Comparison of ENCODE assay signal across 1 cellular context in genomic region chr7:8303904-8304528, GRCh38.
A peak's percentile ranks its signal among the peaks of the same experiment; 100 is the strongest.
TF ChIP-seq lines count a peak whose summit lies in the region.

No MANE protein-coding gene starts in this region.

TF ChIP-seq in K562, 482 proteins besides CTCF, POLR2A, EP300 and RAD21 (continued from another document and continues in another):
- TF ChIP-seq, protein P1, sequence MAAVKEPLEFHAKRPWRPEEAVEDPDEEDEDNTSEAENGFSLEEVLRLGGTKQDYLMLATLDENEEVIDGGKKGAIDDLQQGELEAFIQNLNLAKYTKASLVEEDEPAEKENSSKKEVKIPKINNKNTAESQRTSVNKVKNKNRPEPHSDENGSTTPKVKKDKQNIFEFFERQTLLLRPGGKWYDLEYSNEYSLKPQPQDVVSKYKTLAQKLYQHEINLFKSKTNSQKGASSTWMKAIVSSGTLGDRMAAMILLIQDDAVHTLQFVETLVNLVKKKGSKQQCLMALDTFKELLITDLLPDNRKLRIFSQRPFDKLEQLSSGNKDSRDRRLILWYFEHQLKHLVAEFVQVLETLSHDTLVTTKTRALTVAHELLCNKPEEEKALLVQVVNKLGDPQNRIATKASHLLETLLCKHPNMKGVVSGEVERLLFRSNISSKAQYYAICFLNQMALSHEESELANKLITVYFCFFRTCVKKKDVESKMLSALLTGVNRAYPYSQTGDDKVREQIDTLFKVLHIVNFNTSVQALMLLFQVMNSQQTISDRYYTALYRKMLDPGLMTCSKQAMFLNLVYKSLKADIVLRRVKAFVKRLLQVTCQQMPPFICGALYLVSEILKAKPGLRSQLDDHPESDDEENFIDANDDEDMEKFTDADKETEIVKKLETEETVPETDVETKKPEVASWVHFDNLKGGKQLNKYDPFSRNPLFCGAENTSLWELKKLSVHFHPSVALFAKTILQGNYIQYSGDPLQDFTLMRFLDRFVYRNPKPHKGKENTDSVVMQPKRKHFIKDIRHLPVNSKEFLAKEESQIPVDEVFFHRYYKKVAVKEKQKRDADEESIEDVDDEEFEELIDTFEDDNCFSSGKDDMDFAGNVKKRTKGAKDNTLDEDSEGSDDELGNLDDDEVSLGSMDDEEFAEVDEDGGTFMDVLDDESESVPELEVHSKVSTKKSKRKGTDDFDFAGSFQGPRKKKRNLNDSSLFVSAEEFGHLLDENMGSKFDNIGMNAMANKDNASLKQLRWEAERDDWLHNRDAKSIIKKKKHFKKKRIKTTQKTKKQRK (IDR thresholded peaks at IDR 0.05; ENCODE audit: borderline replicate concordance, low read depth, low read length), result no peak
- no peak for TF ChIP-seq ZNF778 (CRISPR knock-in tag; IDR thresholded peaks at IDR 0.05)
- no peak for TF ChIP-seq SMAD2 (IDR thresholded peaks at IDR 0.05; ENCODE audit: low read depth, low read length)
- TF ChIP-seq FOXA3 (CRISPR knock-in tag; conservative IDR thresholded peaks at IDR 0.05 in 1 of 2, IDR thresholded peaks at IDR 0.05 in 1 of 2), result no peak
- peak; percentile 26; the same call in 1 of the 2 replicates for TF ChIP-seq TRIM28 (IDR thresholded peaks at IDR 0.05)
- no peak for TF ChIP-seq POLR2AphosphoS2 (IDR thresholded peaks at IDR 0.05; ENCODE audit: low read length)
- no peak for TF ChIP-seq SREBF1 (IDR thresholded peaks at IDR 0.05; ENCODE audit: borderline replicate concordance, low read depth, low read length)
- no peak for TF ChIP-seq HDAC3 (IDR thresholded peaks at IDR 0.05; ENCODE audit: borderline replicate concordance, partially characterized antibody)
- TF ChIP-seq HDAC1 (IDR thresholded peaks at IDR 0.05), result peak in 1 of 2 experiments; percentile 27; a peak in 1 of 4 replicates
- peak; percentile 14; the same call in 1 of the 2 replicates for TF ChIP-seq DPF2 (IDR thresholded peaks at IDR 0.05)
- TF ChIP-seq TFE3 (CRISPR knock-in tag; IDR thresholded peaks at IDR 0.05), result peak; percentile 87
- TF ChIP-seq GATAD2B (IDR thresholded peaks at IDR 0.05; ENCODE audit: borderline replicate concordance), result no peak
- peak; percentile 78 for TF ChIP-seq CEBPB (tag; IDR thresholded peaks at IDR 0.05)
- no peak for TF ChIP-seq ZNF408 (CRISPR knock-in tag; IDR thresholded peaks at IDR 0.05; ENCODE audit: low read depth)
- TF ChIP-seq BACH1 (tag; IDR thresholded peaks at IDR 0.05), result 0 out of 2 replicates have a peak, but pooled peaks have one; percentile 19
- no peak for TF ChIP-seq SMARCA4 (IDR thresholded peaks at IDR 0.05)
- no peak for TF ChIP-seq OTX1 (CRISPR knock-in tag; IDR thresholded peaks at IDR 0.05)
- TF ChIP-seq, protein P2, sequence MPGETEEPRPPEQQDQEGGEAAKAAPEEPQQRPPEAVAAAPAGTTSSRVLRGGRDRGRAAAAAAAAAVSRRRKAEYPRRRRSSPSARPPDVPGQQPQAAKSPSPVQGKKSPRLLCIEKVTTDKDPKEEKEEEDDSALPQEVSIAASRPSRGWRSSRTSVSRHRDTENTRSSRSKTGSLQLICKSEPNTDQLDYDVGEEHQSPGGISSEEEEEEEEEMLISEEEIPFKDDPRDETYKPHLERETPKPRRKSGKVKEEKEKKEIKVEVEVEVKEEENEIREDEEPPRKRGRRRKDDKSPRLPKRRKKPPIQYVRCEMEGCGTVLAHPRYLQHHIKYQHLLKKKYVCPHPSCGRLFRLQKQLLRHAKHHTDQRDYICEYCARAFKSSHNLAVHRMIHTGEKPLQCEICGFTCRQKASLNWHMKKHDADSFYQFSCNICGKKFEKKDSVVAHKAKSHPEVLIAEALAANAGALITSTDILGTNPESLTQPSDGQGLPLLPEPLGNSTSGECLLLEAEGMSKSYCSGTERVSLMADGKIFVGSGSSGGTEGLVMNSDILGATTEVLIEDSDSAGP (CRISPR knock-in tag; IDR thresholded peaks at IDR 0.05), result no peak
- TF ChIP-seq, protein P3, sequence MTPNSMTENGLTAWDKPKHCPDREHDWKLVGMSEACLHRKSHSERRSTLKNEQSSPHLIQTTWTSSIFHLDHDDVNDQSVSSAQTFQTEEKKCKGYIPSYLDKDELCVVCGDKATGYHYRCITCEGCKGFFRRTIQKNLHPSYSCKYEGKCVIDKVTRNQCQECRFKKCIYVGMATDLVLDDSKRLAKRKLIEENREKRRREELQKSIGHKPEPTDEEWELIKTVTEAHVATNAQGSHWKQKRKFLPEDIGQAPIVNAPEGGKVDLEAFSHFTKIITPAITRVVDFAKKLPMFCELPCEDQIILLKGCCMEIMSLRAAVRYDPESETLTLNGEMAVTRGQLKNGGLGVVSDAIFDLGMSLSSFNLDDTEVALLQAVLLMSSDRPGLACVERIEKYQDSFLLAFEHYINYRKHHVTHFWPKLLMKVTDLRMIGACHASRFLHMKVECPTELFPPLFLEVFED (CRISPR knock-in tag; conservative IDR thresholded peaks at IDR 0.05), result no peak
- no peak for TF ChIP-seq SRSF9 (IDR thresholded peaks at IDR 0.05; ENCODE audit: borderline replicate concordance, low read depth, low read length)
- 0 out of 2 replicates have a peak, but pooled peaks have one; percentile 43 for TF ChIP-seq HDAC2 (IDR thresholded peaks at IDR 0.05)
- no peak for TF ChIP-seq ELK1 (CRISPR knock-in tag; IDR thresholded peaks at IDR 0.05)
- TF ChIP-seq, protein P4, sequence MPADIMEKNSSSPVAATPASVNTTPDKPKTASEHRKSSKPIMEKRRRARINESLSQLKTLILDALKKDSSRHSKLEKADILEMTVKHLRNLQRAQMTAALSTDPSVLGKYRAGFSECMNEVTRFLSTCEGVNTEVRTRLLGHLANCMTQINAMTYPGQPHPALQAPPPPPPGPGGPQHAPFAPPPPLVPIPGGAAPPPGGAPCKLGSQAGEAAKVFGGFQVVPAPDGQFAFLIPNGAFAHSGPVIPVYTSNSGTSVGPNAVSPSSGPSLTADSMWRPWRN (IDR thresholded peaks at IDR 0.05; ENCODE audit: low read depth), result no peak
- no peak for TF ChIP-seq HMG20B (CRISPR knock-in tag; IDR thresholded peaks at IDR 0.05)
- no peak for TF ChIP-seq ZNF444 (CRISPR knock-in tag; IDR thresholded peaks at IDR 0.05)
- no peak for TF ChIP-seq U2AF1 (optimal IDR thresholded peaks at IDR 0.05; ENCODE audit: low read depth, low read length)
- TF ChIP-seq, protein P5, sequence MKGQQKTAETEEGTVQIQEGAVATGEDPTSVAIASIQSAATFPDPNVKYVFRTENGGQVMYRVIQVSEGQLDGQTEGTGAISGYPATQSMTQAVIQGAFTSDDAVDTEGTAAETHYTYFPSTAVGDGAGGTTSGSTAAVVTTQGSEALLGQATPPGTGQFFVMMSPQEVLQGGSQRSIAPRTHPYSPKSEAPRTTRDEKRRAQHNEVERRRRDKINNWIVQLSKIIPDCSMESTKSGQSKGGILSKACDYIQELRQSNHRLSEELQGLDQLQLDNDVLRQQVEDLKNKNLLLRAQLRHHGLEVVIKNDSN (CRISPR knock-in tag; IDR thresholded peaks at IDR 0.05), result peak; percentile 80
- TF ChIP-seq, protein P6, sequence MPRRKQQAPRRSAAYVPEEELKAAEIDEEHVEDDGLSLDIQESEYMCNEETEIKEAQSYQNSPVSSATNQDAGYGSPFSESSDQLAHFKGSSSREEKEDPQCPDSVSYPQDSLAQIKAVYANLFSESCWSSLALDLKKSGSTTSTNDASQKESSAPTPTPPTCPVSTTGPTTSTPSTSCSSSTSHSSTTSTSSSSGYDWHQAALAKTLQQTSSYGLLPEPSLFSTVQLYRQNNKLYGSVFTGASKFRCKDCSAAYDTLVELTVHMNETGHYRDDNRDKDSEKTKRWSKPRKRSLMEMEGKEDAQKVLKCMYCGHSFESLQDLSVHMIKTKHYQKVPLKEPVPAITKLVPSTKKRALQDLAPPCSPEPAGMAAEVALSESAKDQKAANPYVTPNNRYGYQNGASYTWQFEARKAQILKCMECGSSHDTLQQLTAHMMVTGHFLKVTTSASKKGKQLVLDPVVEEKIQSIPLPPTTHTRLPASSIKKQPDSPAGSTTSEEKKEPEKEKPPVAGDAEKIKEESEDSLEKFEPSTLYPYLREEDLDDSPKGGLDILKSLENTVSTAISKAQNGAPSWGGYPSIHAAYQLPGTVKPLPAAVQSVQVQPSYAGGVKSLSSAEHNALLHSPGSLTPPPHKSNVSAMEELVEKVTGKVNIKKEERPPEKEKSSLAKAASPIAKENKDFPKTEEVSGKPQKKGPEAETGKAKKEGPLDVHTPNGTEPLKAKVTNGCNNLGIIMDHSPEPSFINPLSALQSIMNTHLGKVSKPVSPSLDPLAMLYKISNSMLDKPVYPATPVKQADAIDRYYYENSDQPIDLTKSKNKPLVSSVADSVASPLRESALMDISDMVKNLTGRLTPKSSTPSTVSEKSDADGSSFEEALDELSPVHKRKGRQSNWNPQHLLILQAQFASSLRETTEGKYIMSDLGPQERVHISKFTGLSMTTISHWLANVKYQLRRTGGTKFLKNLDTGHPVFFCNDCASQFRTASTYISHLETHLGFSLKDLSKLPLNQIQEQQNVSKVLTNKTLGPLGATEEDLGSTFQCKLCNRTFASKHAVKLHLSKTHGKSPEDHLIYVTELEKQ (CRISPR knock-in tag; IDR thresholded peaks at IDR 0.05), result no peak
- TF ChIP-seq TOE1 (IDR thresholded peaks at IDR 0.05; ENCODE audit: borderline replicate concordance), result peak; percentile 82; the same call in 1 of the 2 replicates
- TF ChIP-seq TOE1 (CRISPR knock-in tag; IDR thresholded peaks at IDR 0.05; ENCODE audit: borderline replicate concordance, low read depth), result no peak
- no peak for TF ChIP-seq TEAD4 (IDR thresholded peaks at IDR 0.05; ENCODE audit: low read length)
- no peak for TF ChIP-seq TEAD4 (CRISPR knock-in tag; IDR thresholded peaks at IDR 0.05; ENCODE audit: borderline replicate concordance)
- no peak for TF ChIP-seq KLF10 (CRISPR knock-in tag; IDR thresholded peaks at IDR 0.05)
- TF ChIP-seq C11orf30 (IDR thresholded peaks at IDR 0.05; ENCODE audit: low read depth), result peak; percentile 70
- no peak for TF ChIP-seq RREB1 (CRISPR knock-in tag; IDR thresholded peaks at IDR 0.05)
- no peak for TF ChIP-seq KDM4B (IDR thresholded peaks at IDR 0.05; ENCODE audit: borderline replicate concordance in 2 of 2, low read depth in 1 of 2)
- peak; percentile 37 to 90 (median 72) for TF ChIP-seq YY1 (IDR thresholded peaks at IDR 0.05; ENCODE audit: borderline replicate concordance in 1 of 3, control insufficient read depth in 1 of 3, extremely low read depth in 1 of 3, insufficient read depth in 3 of 3, insufficient read length in 1 of 3, insufficient replicate concordance in 2 of 3, low read depth in 1 of 3, low read length in 2 of 3)
- peak; percentile 32; the same call in 1 of the 2 replicates for TF ChIP-seq NR2C1 (IDR thresholded peaks at IDR 0.05)
- TF ChIP-seq NR2C1 (tag; IDR thresholded peaks at IDR 0.05), result no peak
- no peak for TF ChIP-seq ETV5 (CRISPR knock-in tag; IDR thresholded peaks at IDR 0.05; ENCODE audit: low read depth)
- TF ChIP-seq SUPT5H (IDR thresholded peaks at IDR 0.05), result peak; percentile 36; the same call in 1 of the 2 replicates
- TF ChIP-seq NR3C1 (CRISPR knock-in tag; IDR thresholded peaks at IDR 0.05), result no peak
